1 cellular context compared by ENCODE assay signal in the genomic region with DNA sequence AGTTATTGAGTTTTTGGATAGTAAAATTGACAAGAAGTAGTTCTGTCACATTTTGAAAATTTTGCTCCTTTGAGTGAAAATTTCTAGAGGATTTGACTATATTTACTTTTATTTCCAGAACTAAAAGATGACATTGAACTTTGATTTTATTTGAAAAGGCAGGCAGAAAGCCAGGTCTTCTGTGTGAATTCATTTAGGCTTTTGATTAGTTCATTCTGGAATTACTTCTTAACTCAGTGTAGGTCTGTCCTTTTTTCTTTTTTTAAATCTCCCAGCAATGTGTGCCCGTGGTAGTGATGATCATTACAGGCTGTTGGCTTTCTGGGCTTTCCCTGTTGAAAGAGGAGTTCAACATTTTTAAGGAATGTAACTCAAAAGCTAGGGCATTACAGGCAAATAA.
TF ChIP-seq lines count a peak whose summit lies in the region.

No MANE protein-coding gene starts in this region.

TF ChIP-seq in GM23338, 12 proteins besides CTCF, POLR2A, EP300 and RAD21 (continued from another document):
- TF ChIP-seq, protein P1, sequence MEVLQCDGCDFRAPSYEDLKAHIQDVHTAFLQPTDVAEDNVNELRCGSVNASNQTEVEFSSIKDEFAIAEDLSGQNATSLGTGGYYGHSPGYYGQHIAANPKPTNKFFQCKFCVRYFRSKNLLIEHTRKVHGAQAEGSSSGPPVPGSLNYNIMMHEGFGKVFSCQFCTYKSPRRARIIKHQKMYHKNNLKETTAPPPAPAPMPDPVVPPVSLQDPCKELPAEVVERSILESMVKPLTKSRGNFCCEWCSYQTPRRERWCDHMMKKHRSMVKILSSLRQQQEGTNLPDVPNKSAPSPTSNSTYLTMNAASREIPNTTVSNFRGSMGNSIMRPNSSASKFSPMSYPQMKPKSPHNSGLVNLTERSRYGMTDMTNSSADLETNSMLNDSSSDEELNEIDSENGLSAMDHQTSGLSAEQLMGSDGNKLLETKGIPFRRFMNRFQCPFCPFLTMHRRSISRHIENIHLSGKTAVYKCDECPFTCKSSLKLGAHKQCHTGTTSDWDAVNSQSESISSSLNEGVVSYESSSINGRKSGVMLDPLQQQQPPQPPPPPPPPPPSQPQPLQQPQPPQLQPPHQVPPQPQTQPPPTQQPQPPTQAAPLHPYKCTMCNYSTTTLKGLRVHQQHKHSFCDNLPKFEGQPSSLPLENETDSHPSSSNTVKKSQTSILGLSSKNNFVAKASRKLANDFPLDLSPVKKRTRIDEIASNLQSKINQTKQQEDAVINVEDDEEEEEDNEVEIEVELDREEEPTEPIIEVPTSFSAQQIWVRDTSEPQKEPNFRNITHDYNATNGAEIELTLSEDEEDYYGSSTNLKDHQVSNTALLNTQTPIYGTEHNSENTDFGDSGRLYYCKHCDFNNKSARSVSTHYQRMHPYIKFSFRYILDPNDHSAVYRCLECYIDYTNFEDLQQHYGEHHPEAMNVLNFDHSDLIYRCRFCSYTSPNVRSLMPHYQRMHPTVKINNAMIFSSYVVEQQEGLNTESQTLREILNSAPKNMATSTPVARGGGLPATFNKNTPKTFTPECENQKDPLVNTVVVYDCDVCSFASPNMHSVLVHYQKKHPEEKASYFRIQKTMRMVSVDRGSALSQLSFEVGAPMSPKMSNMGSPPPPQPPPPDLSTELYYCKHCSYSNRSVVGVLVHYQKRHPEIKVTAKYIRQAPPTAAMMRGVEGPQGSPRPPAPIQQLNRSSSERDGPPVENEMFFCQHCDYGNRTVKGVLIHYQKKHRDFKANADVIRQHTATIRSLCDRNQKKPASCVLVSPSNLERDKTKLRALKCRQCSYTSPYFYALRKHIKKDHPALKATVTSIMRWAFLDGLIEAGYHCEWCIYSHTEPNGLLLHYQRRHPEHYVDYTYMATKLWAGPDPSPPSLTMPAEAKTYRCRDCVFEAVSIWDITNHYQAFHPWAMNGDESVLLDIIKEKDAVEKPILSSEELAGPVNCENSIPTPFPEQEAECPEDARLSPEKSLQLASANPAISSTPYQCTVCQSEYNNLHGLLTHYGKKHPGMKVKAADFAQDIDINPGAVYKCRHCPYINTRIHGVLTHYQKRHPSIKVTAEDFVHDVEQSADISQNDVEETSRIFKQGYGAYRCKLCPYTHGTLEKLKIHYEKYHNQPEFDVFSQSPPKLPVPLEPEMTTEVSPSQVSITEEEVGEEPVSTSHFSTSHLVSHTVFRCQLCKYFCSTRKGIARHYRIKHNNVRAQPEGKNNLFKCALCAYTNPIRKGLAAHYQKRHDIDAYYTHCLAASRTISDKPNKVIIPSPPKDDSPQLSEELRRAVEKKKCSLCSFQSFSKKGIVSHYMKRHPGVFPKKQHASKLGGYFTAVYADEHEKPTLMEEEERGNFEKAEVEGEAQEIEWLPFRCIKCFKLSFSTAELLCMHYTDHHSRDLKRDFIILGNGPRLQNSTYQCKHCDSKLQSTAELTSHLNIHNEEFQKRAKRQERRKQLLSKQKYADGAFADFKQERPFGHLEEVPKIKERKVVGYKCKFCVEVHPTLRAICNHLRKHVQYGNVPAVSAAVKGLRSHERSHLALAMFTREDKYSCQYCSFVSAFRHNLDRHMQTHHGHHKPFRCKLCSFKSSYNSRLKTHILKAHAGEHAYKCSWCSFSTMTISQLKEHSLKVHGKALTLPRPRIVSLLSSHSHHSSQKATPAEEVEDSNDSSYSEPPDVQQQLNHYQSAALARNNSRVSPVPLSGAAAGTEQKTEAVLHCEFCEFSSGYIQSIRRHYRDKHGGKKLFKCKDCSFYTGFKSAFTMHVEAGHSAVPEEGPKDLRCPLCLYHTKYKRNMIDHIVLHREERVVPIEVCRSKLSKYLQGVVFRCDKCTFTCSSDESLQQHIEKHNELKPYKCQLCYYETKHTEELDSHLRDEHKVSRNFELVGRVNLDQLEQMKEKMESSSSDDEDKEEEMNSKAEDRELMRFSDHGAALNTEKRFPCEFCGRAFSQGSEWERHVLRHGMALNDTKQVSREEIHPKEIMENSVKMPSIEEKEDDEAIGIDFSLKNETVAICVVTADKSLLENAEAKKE (CRISPR knock-in tag; IDR thresholded peaks at IDR 0.05) = no peak
- TF ChIP-seq ZNF331 (CRISPR knock-in tag; IDR thresholded peaks at IDR 0.05; ENCODE audit: low read depth) (no peak), STAT1 (IDR thresholded peaks at IDR 0.05; ENCODE audit: unreplicated experiment) (no peak), JUNB (IDR thresholded peaks at IDR 0.05; ENCODE audit: unreplicated experiment) (no peak)
